Comparison of ENCODE assay signal across 22 cellular contexts in genomic region chr16:23712976-23713375, GRCh38. TPM values are rescaled to one million over a fixed set of nuclear protein-coding genes. Genes with fewer than 3 reads are reported as not detected.
A peak's percentile ranks its signal among the peaks of the same experiment; 100 is the strongest.
DNase-seq lines count a peak whose midpoint lies in the region; ATAC-seq and TF ChIP-seq lines count a peak whose summit lies in the region.
"Had no signal": no experiment of that assay in that cellular context is flagged by ENCODE, and none has a peak within 500 bp of the region (broad histone marks: within the 10 kb centered on the region; RNA-seq: fewer than 3 reads in every experiment).

Gene ERN2, minus strand, starts transcription at chr16:23713222. Its CDS starts 35 bp downstream, at chr16:23713187.

- TF ChIP-seq POLR2A in transverse colon (IDR thresholded peaks at IDR 0.05) (peak; percentile 75), esophagus muscularis mucosa (IDR thresholded peaks at IDR 0.05; ENCODE audit: low read depth) (no peak)

- ATAC-seq in HG02798 (IDR thresholded peaks at IDR 0.05; ENCODE audit: poor library complexity, unreplicated experiment): no peak
- ATAC-seq: body of pancreas, left cardiac atrium, SK-N-SH treated with all-trans-retinoic acid at 6 μM for 48 hours had no signal

- H3K27ac Mint-ChIP-seq in endodermal cell: no peak within 1 kb of the TSS
- no peak within 1 kb of the TSS for H3K27ac Mint-ChIP-seq in activated CD4-positive, alpha-beta T cell treated with anti-CD3 and anti-CD28 coated beads, Interleukin-2, amount 10 ng/mL, durations not matched to agents 24 days and 14 days
- H3K27ac Mint-ChIP-seq: activated CD4-positive, alpha-beta T cell treated with anti-CD3 and anti-CD28 coated beads, Interleukin-2, amount 10 ng/mL, durations not matched to agents 7 days and 5 days; activated naive CD4-positive, alpha-beta T cell treated with anti-CD3 and anti-CD28 coated beads, Interleukin-2, amount 50 U/mL, for 24 hours; HFFc6; naive B cell had no signal

- H3K36me3 ChIP-seq in endodermal cell (ENCODE audit: control insufficient read depth, insufficient read depth, low read length) (no peaks in the 10 kb centered on the region), transverse colon (no peaks in the 10 kb centered on the region), esophagus muscularis mucosa (no peaks in the 10 kb centered on the region)

- in situ Hi-C loops in transverse colon (cut with MboI; ENCODE audit: low pct_ligation_motif_present in 1 of 4, low pct_unique_long_range_greater_than_20kb in 1 of 4, low sequenced_read_pairs in 3 of 4): no loop called here

- H3K36me3 Mint-ChIP-seq in endodermal cell (ENCODE audit: low read depth): no peaks in the 10 kb centered on the region
- H3K36me3 Mint-ChIP-seq in activated CD4-positive, alpha-beta T cell treated with anti-CD3 and anti-CD28 coated beads, Interleukin-2, amount 10 ng/mL, durations not matched to agents 24 days and 14 days (ENCODE audit: low read depth): no peaks in the 10 kb centered on the region

- H3K4me1 ChIP-seq in endodermal cell (ENCODE audit: control insufficient read depth, insufficient read depth, low read length) (no peaks in the 10 kb centered on the region), transverse colon (peaks cover 0 to 10% (median 2%) of the 10 kb centered on the region in 4 donors), esophagus muscularis mucosa (no peaks in the 10 kb centered on the region)
- H3K4me1 ChIP-seq: body of pancreas had no signal

- H3K9me3 ChIP-seq in endodermal cell (ENCODE audit: control insufficient read depth, low read length) (no peaks in the 10 kb centered on the region), transverse colon (no peaks in the 10 kb centered on the region), esophagus muscularis mucosa (peaks cover 0 to 27% (median 7%) of the 10 kb centered on the region in 4 donors)

- no peak for TF ChIP-seq CTCF in endodermal cell (conservative IDR thresholded peaks at IDR 0.05)
- TF ChIP-seq CTCF in transverse colon (IDR thresholded peaks at IDR 0.05): no peak
- no peak for TF ChIP-seq CTCF in esophagus muscularis mucosa (IDR thresholded peaks at IDR 0.05)

- peak; percentile 34 for DNase-seq in HT-29 (ENCODE audit: low spot score)
- DNase-seq in endodermal cell: peak; percentile 78
- peak; percentile 83 for DNase-seq in mesenteric fat pad (ENCODE audit: low spot score)
- DNase-seq in transverse colon: peak; percentile 85
- DNase-seq in activated CD4-positive, alpha-beta T cell treated with anti-CD3 and anti-CD28 coated beads, Interleukin-2, amount 10 ng/mL, durations not matched to agents 24 days and 14 days: no peak
- DNase-seq in esophagus muscularis mucosa (ENCODE audit: extremely low spot score): no peak
- DNase-seq: activated CD4-positive, alpha-beta T cell treated with anti-CD3 and anti-CD28 coated beads, Interleukin-2, amount 10 ng/mL, durations not matched to agents 7 days and 5 days; activated T-cell treated with anti-CD3 and anti-CD28 coated beads for 4 hours; AML-193; body of pancreas; cortex of kidney; erythroblast; head of caudate nucleus; HFFc6; left cardiac atrium; naive B cell; NCI-H1105; NCI-H69; retina had no signal

- intact Hi-C loops in transverse colon (cut with DNase I; ENCODE audit: low total_unique reads): no loop called here
- intact Hi-C loops in activated CD4-positive, alpha-beta T cell treated with anti-CD3 and anti-CD28 coated beads, Interleukin-2, amount 10 ng/mL, durations not matched to agents 24 days and 14 days (cut with micrococcal nuclease): no loop called here
- intact Hi-C loops in esophagus muscularis mucosa (cut with DNase I): no loop called here

- no peak within 1 kb of the TSS for H3K27ac ChIP-seq in endodermal cell (ENCODE audit: low read depth, low read length)
- peak within 1 kb of the TSS; percentile 81 to 89 (median 88) for H3K27ac ChIP-seq in transverse colon
- no peak within 1 kb of the TSS for H3K27ac ChIP-seq in esophagus muscularis mucosa (replicated peaks in 1 of 4)
- H3K27ac ChIP-seq: body of pancreas had no signal

- peaks cover 8% of the 10 kb centered on the region for H3K9me3 Mint-ChIP-seq in endodermal cell
- peaks cover 9% of the 10 kb centered on the region for H3K9me3 Mint-ChIP-seq in activated CD4-positive, alpha-beta T cell treated with anti-CD3 and anti-CD28 coated beads, Interleukin-2, amount 10 ng/mL, durations not matched to agents 24 days and 14 days
- H3K9me3 Mint-ChIP-seq: activated naive CD4-positive, alpha-beta T cell treated with anti-CD3 and anti-CD28 coated beads, Interleukin-2, amount 50 U/mL, for 24 hours had no signal

- peaks cover 4% of the 10 kb centered on the region for H3K4me1 Mint-ChIP-seq in endodermal cell
- no peaks in the 10 kb centered on the region for H3K4me1 Mint-ChIP-seq in activated CD4-positive, alpha-beta T cell treated with anti-CD3 and anti-CD28 coated beads, Interleukin-2, amount 10 ng/mL, durations not matched to agents 24 days and 14 days
- H3K4me1 Mint-ChIP-seq: activated CD4-positive, alpha-beta T cell treated with anti-CD3 and anti-CD28 coated beads, Interleukin-2, amount 10 ng/mL, durations not matched to agents 7 days and 5 days; activated naive CD4-positive, alpha-beta T cell treated with anti-CD3 and anti-CD28 coated beads, Interleukin-2, amount 50 U/mL, for 24 hours had no signal

- peaks cover 69% of the 10 kb centered on the region for H3K27me3 Mint-ChIP-seq in endodermal cell (ENCODE audit: insufficient read depth)
- H3K27me3 Mint-ChIP-seq in activated CD4-positive, alpha-beta T cell treated with anti-CD3 and anti-CD28 coated beads, Interleukin-2, amount 10 ng/mL, durations not matched to agents 24 days and 14 days: peaks cover 36% of the 10 kb centered on the region

- WGBS in endodermal cell (ENCODE audit: insufficient coverage in 1 of 2, insufficient read length in 1 of 2), 2 experiments: 77 to 85% methylated on average over 17 to 37 of the region's 37 CpGs
- 4% methylated on average over 35 of the region's 37 CpGs; no CpG with 5 or more reads in 1 of the 2 donors for WGBS in transverse colon (ENCODE audit: low coverage in 1 of 2), 2 donors
- 10% methylated on average over 6 of the region's 37 CpGs for WGBS in esophagus muscularis mucosa

- H3K4me3 ChIP-seq in endodermal cell (ENCODE audit: low read length): no peak within 1 kb of the TSS
- peak within 1 kb of the TSS; percentile 11 to 65 (median 49) for H3K4me3 ChIP-seq in transverse colon
- no peak within 1 kb of the TSS for H3K4me3 ChIP-seq in esophagus muscularis mucosa
- H3K4me3 ChIP-seq: body of pancreas had no signal

- H3K27me3 ChIP-seq in endodermal cell (ENCODE audit: control insufficient read depth, insufficient read depth, low read length, poor library complexity, severe bottlenecking): no peaks in the 10 kb centered on the region
- H3K27me3 ChIP-seq in transverse colon: peaks cover 37% of the 10 kb centered on the region
- H3K27me3 ChIP-seq in esophagus muscularis mucosa: peaks cover 0 to 71% (median 3%) of the 10 kb centered on the region in 4 donors
- H3K27me3 ChIP-seq: body of pancreas had no signal

- TF ChIP-seq EP300 in transverse colon (IDR thresholded peaks at IDR 0.05; ENCODE audit: low read depth) (no peak), esophagus muscularis mucosa (IDR thresholded peaks at IDR 0.05) (no peak)

- H3K4me3 Mint-ChIP-seq in endodermal cell: peak within 1 kb of the TSS; percentile 47
- H3K4me3 Mint-ChIP-seq in activated CD4-positive, alpha-beta T cell treated with anti-CD3 and anti-CD28 coated beads, Interleukin-2, amount 10 ng/mL, durations not matched to agents 24 days and 14 days: no peak within 1 kb of the TSS
- H3K4me3 Mint-ChIP-seq: activated CD4-positive, alpha-beta T cell treated with anti-CD3 and anti-CD28 coated beads, Interleukin-2, amount 10 ng/mL, durations not matched to agents 7 days and 5 days; activated naive CD4-positive, alpha-beta T cell treated with anti-CD3 and anti-CD28 coated beads, Interleukin-2, amount 50 U/mL, for 24 hours; HFFc6 had no signal

- H3K9ac ChIP-seq in endodermal cell (ENCODE audit: extremely low read depth, low read length, poor library complexity, severe bottlenecking): no peak within 1 kb of the TSS

RNA-seq across cellular contexts. Expression of gene ERN2, which starts in this region (rescaled TPM):
- 24.2 and 42.9 TPM in 2 replicates for total RNA-seq in HT-29 (2014; rRNA removed; shearing (Covaris generic))
- total RNA-seq in endodermal cell (1 to 10 TPM; 1.3 to 1.4 TPM), mesenteric fat pad (1.9 TPM), transverse colon (100 to 1,000 TPM; 114 to 408 (median 168) TPM), esophagus muscularis mucosa (under 1 TPM in 1 of 4 donors, not detected in 3; 0.11 TPM)
- 0.39 TPM for polyA plus RNA-seq in endodermal cell (2013, experiment 1 of 2)
- polyA plus RNA-seq in endodermal cell (2013, experiment 2 of 2): 0.37 TPM
- not detected in 2 replicates for total RNA-seq in activated CD4-positive, alpha-beta T cell treated with anti-CD3 and anti-CD28 coated beads, Interleukin-2, amount 10 ng/mL, durations not matched to agents 24 days and 14 days
- total RNA-seq: activated CD4-positive, alpha-beta T cell treated with anti-CD3 and anti-CD28 coated beads, Interleukin-2, amount 10 ng/mL, durations not matched to agents 7 days and 5 days; HFFc6 had no signal

Comparison
In these comparisons a context has a peak if more than half of its experiments do, and no peak if none do; other contexts are left out.
1. DNase-seq: peak in HT-29 (single experiment), endodermal cell (single experiment), mesenteric fat pad (single experiment) and transverse colon (single experiment); none in activated CD4-positive, alpha-beta T cell treated with anti-CD3 and anti-CD28 coated beads, Interleukin-2, amount 10 ng/mL, durations not matched to agents 24 days and 14 days (single experiment) and esophagus muscularis mucosa (single experiment).
2. H3K27ac ChIP-seq: peak in transverse colon (4 of 4); none in endodermal cell (single experiment) and esophagus muscularis mucosa (0 of 4).
3. H3K4me3 ChIP-seq: peak in transverse colon (4 of 4); none in endodermal cell (single experiment) and esophagus muscularis mucosa (0 of 4).